In genomic region chr9:133979124-133979920, GRCh38 we compare ENCODE assay signal across 10 cellular contexts. TPM values are rescaled to one million over a fixed set of nuclear protein-coding genes. Genes with fewer than 3 reads are reported as not detected.
A peak's percentile ranks its signal among the peaks of the same experiment; 100 is the strongest.
DNase-seq lines count a peak whose midpoint lies in the region; ATAC-seq and TF ChIP-seq lines count a peak whose summit lies in the region.
"Had no signal": no experiment of that assay in that cellular context is flagged by ENCODE, and none has a peak within 500 bp of the region (broad histone marks: within the 10 kb centered on the region; RNA-seq: fewer than 3 reads in every experiment).

No MANE protein-coding gene starts in this region.

- no peak for TF ChIP-seq CTCF in AG10803 (conservative IDR thresholded peaks at IDR 0.05; ENCODE audit: low read length)

- H3K4me3 ChIP-seq in AG10803 (ENCODE audit: low read length) (peak overlapping the region; percentile 46), mesodermal cell (ENCODE audit: extremely low read depth, insufficient read depth, low read length, poor library complexity, severe bottlenecking) (no peak overlapping the region)
- H3K4me3 ChIP-seq: ovary had no signal

- no peaks in the 10 kb centered on the region for H3K36me3 Mint-ChIP-seq in activated naive CD4-positive, alpha-beta T cell treated with anti-CD3 and anti-CD28 coated beads for 36 hours (ENCODE audit: low read depth)

- CTCF ChIA-PET in activated naive CD4-positive, alpha-beta T cell treated with anti-CD3 and anti-CD28 coated beads for 36 hours (lab: Charles Lee), result no interaction called here

- H3K4me1 ChIP-seq in mesodermal cell (ENCODE audit: control insufficient read depth, insufficient read depth, low read length, poor library complexity, severe bottlenecking), result peaks cover 32% of the 10 kb centered on the region

- H3K27ac Mint-ChIP-seq in activated naive CD4-positive, alpha-beta T cell treated with anti-CD3 and anti-CD28 coated beads for 36 hours, result no peak overlapping the region

- peak; percentile 43 for DNase-seq in AG10803 (ENCODE audit: low read depth)
- DNase-seq in DMS 273 (lab: John Stamatoyannopoulos, UW; ENCODE audit: unreplicated experiment), result no peak
- DNase-seq in activated naive CD4-positive, alpha-beta T cell treated with anti-CD3 and anti-CD28 coated beads for 36 hours, result no peak

- peaks cover 11% of the 10 kb centered on the region for H3K36me3 ChIP-seq in mesodermal cell (ENCODE audit: control insufficient read depth, insufficient read depth, low read length)
- H3K36me3 ChIP-seq: ovary had no signal

- peak; percentile 58 for ATAC-seq in HG02678 (IDR thresholded peaks at IDR 0.05; ENCODE audit: unreplicated experiment)
- no peak for ATAC-seq in HG03039 (IDR thresholded peaks at IDR 0.05; ENCODE audit: unreplicated experiment)
- ATAC-seq in GM18868 (IDR thresholded peaks at IDR 0.05; ENCODE audit: unreplicated experiment), result no peak

- H3K9me3 ChIP-seq in mesodermal cell (ENCODE audit: control insufficient read depth, low read length), result no peaks in the 10 kb centered on the region
- H3K9me3 ChIP-seq: ovary had no signal

- no peaks in the 10 kb centered on the region for H3K4me1 Mint-ChIP-seq in activated naive CD4-positive, alpha-beta T cell treated with anti-CD3 and anti-CD28 coated beads for 36 hours (ENCODE audit: low read depth)

- intact Hi-C loops in activated naive CD4-positive, alpha-beta T cell treated with anti-CD3 and anti-CD28 coated beads for 36 hours (cut with micrococcal nuclease), result no loop called here

- H3K4me3 Mint-ChIP-seq in activated naive CD4-positive, alpha-beta T cell treated with anti-CD3 and anti-CD28 coated beads for 36 hours, result no peak overlapping the region

- no peaks in the 10 kb centered on the region for H3K9me3 Mint-ChIP-seq in activated naive CD4-positive, alpha-beta T cell treated with anti-CD3 and anti-CD28 coated beads for 36 hours

- 86 to 87% methylated on average over 30 to 36 of the region's 44 CpGs for WGBS in mesodermal cell (ENCODE audit: insufficient coverage in 2 of 2), 2 experiments

- no peaks in the 10 kb centered on the region for H3K27me3 Mint-ChIP-seq in activated naive CD4-positive, alpha-beta T cell treated with anti-CD3 and anti-CD28 coated beads for 36 hours (ENCODE audit: low read depth)

- H3K27ac ChIP-seq in cingulate gyrus (ENCODE audit: low read depth, low read length), result peak overlapping the region; percentile 32
- peak overlapping the region; percentile 16 for H3K27ac ChIP-seq in mesodermal cell (ENCODE audit: low read depth, low read length, severe bottlenecking)
- H3K27ac ChIP-seq: C4-2B, ovary had no signal

RNA-seq across cellular contexts. Expression of gene VAV2, which starts 12.8 kb away (rescaled TPM):
- polyA plus RNA-seq in mesodermal cell (2013, experiment 1 of 2), result 24.3 TPM
- polyA plus RNA-seq in mesodermal cell (2013, experiment 2 of 2), result 20.0 TPM
- 1 to 10 TPM; 3.4 to 3.8 TPM for total RNA-seq in activated naive CD4-positive, alpha-beta T cell treated with anti-CD3 and anti-CD28 coated beads for 36 hours

RNA-seq across cellular contexts. Expression of gene BRD3OS, which starts 46.0 kb away (rescaled TPM):
- 18.5 TPM for polyA plus RNA-seq in mesodermal cell (2013, experiment 1 of 2)
- 18.4 TPM for polyA plus RNA-seq in mesodermal cell (2013, experiment 2 of 2)
- total RNA-seq in activated naive CD4-positive, alpha-beta T cell treated with anti-CD3 and anti-CD28 coated beads for 36 hours, result 1 to 10 TPM; 6.3 to 6.7 TPM
